ENCODE assay signal across 2 cellular contexts in the genomic region with DNA sequence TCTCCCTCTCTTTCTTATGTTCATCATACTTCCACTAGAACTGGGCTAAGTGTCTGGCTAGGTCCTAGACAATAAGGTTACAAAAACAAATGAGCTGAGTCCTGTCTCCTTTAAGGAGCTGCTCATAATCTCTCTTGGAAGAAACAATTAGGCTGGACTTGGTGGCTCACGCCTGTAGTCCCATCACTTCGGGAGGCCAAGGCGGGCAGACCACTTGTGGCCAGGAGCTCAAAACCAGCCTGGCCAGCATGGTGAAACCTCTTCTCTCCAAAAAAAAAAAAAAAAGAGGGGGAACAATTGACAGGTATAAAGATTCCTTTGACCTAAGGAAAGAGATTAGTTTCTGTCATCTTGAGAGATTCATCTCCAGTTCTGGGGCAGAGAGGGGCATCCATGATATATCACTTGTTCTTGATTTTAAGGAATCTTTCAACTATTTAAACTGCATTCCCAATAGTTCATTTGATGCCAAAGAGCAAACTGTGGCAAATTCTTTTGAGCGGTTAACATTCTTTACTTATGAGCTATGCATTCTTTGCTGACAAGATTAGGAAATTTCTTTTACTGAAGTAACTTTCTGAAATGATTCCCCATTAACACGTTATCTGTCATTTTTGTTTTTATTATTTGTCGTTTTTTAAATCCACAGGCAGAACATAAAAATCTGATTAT.
TF ChIP-seq lines count a peak whose summit lies in the region.

No MANE protein-coding gene starts in this region.

TF ChIP-seq in SK-N-SH treated with all-trans-retinoic acid at 6 μM for 48 hours, 23 proteins besides CTCF, POLR2A, EP300 and RAD21 (continued from another document):
- TF ChIP-seq SNAI2 (CRISPR knock-in tag; IDR thresholded peaks at IDR 0.05) = no peak
- TF ChIP-seq PPARA (CRISPR knock-in tag; IDR thresholded peaks at IDR 0.05; ENCODE audit: borderline replicate concordance) = no peak
- no peak for TF ChIP-seq ZNF8 (CRISPR knock-in tag; IDR thresholded peaks at IDR 0.05)
- no peak for TF ChIP-seq ARNTL (CRISPR knock-in tag; IDR thresholded peaks at IDR 0.05; ENCODE audit: borderline replicate concordance, low read depth)
- no peak for TF ChIP-seq ESRRG (CRISPR knock-in tag; IDR thresholded peaks at IDR 0.05)
TF ChIP-seq in SK-N-SH treated with all-trans-retinoic acid at 6 μM for 48 hours: peak in this region for 3.

TF ChIP-seq in WTC11, 78 proteins besides CTCF, POLR2A, EP300 and RAD21 (continued from another document):
- no peak for TF ChIP-seq SMAD3 (CRISPR knock-in tag; IDR thresholded peaks at IDR 0.05; ENCODE audit: borderline replicate concordance)
- no peak for TF ChIP-seq NR2C2 (CRISPR knock-in tag; IDR thresholded peaks at IDR 0.05)
- no peak for TF ChIP-seq RORB (CRISPR knock-in tag; IDR thresholded peaks at IDR 0.05)
- TF ChIP-seq, protein P1, sequence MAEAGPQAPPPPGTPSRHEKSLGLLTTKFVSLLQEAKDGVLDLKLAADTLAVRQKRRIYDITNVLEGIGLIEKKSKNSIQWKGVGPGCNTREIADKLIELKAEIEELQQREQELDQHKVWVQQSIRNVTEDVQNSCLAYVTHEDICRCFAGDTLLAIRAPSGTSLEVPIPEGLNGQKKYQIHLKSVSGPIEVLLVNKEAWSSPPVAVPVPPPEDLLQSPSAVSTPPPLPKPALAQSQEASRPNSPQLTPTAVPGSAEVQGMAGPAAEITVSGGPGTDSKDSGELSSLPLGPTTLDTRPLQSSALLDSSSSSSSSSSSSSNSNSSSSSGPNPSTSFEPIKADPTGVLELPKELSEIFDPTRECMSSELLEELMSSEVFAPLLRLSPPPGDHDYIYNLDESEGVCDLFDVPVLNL (CRISPR knock-in tag; IDR thresholded peaks at IDR 0.05; ENCODE audit: borderline replicate concordance, low read depth) = no peak
- TF ChIP-seq, protein P2, sequence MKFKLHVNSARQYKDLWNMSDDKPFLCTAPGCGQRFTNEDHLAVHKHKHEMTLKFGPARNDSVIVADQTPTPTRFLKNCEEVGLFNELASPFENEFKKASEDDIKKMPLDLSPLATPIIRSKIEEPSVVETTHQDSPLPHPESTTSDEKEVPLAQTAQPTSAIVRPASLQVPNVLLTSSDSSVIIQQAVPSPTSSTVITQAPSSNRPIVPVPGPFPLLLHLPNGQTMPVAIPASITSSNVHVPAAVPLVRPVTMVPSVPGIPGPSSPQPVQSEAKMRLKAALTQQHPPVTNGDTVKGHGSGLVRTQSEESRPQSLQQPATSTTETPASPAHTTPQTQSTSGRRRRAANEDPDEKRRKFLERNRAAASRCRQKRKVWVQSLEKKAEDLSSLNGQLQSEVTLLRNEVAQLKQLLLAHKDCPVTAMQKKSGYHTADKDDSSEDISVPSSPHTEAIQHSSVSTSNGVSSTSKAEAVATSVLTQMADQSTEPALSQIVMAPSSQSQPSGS (CRISPR knock-in tag; IDR thresholded peaks at IDR 0.05; ENCODE audit: borderline replicate concordance, low read depth) = no peak
- TF ChIP-seq, protein P3, sequence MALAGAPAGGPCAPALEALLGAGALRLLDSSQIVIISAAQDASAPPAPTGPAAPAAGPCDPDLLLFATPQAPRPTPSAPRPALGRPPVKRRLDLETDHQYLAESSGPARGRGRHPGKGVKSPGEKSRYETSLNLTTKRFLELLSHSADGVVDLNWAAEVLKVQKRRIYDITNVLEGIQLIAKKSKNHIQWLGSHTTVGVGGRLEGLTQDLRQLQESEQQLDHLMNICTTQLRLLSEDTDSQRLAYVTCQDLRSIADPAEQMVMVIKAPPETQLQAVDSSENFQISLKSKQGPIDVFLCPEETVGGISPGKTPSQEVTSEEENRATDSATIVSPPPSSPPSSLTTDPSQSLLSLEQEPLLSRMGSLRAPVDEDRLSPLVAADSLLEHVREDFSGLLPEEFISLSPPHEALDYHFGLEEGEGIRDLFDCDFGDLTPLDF (CRISPR knock-in tag; IDR thresholded peaks at IDR 0.05) = no peak
- no peak for TF ChIP-seq MXD4 (CRISPR knock-in tag; IDR thresholded peaks at IDR 0.05; ENCODE audit: borderline replicate concordance)
- TF ChIP-seq SP1 (CRISPR knock-in tag; conservative IDR thresholded peaks at IDR 0.05) = no peak
- TF ChIP-seq, protein P4, sequence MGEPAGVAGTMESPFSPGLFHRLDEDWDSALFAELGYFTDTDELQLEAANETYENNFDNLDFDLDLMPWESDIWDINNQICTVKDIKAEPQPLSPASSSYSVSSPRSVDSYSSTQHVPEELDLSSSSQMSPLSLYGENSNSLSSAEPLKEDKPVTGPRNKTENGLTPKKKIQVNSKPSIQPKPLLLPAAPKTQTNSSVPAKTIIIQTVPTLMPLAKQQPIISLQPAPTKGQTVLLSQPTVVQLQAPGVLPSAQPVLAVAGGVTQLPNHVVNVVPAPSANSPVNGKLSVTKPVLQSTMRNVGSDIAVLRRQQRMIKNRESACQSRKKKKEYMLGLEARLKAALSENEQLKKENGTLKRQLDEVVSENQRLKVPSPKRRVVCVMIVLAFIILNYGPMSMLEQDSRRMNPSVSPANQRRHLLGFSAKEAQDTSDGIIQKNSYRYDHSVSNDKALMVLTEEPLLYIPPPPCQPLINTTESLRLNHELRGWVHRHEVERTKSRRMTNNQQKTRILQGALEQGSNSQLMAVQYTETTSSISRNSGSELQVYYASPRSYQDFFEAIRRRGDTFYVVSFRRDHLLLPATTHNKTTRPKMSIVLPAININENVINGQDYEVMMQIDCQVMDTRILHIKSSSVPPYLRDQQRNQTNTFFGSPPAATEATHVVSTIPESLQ (CRISPR knock-in tag; IDR thresholded peaks at IDR 0.05) = no peak
- TF ChIP-seq, protein P5, sequence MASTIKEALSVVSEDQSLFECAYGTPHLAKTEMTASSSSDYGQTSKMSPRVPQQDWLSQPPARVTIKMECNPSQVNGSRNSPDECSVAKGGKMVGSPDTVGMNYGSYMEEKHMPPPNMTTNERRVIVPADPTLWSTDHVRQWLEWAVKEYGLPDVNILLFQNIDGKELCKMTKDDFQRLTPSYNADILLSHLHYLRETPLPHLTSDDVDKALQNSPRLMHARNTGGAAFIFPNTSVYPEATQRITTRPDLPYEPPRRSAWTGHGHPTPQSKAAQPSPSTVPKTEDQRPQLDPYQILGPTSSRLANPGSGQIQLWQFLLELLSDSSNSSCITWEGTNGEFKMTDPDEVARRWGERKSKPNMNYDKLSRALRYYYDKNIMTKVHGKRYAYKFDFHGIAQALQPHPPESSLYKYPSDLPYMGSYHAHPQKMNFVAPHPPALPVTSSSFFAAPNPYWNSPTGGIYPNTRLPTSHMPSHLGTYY (CRISPR knock-in tag; IDR thresholded peaks at IDR 0.05) = no peak
